1 cellular context compared by ENCODE assay signal in the genomic region with DNA sequence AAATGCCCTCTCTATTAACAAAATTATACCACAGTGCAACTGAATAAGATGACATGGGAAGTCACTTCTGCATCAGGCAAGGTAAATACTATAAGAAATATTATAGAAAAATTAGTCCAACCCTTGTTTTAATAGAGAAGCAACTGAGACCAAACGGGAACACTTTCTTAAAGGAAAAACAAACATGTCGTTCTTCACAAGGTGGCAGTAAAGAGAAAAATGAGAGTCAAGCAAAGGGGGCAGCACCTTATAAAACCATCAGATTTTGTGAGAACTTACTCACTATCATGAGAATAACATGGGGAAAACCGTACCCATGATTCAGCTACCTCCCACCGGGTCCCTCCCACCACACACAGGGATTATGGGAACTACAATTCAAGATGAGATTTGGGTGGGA.
TF ChIP-seq lines count a peak whose summit lies in the region.

No MANE protein-coding gene starts in this region.

TF ChIP-seq in HepG2, 621 proteins besides CTCF, POLR2A, EP300 and RAD21 (continued from another document):
- TF ChIP-seq E2F5 (CRISPR knock-in tag; conservative IDR thresholded peaks at IDR 0.05): no peak
- TF ChIP-seq JUND (CRISPR knock-in tag; IDR thresholded peaks at IDR 0.05): no peak
- no peak for TF ChIP-seq KLF16 (CRISPR knock-in tag; IDR thresholded peaks at IDR 0.05)
- TF ChIP-seq TP53 (CRISPR knock-in tag; conservative IDR thresholded peaks at IDR 0.05): no peak
- no peak for TF ChIP-seq HMG20B (CRISPR knock-in tag; conservative IDR thresholded peaks at IDR 0.05)
- TF ChIP-seq KLF15 (CRISPR knock-in tag; IDR thresholded peaks at IDR 0.05; ENCODE audit: borderline replicate concordance): no peak
